Comparison of ENCODE assay signal across 8 cellular contexts in genomic region chr9:137188086-137188489, GRCh38. TPM values are rescaled to one million over a fixed set of nuclear protein-coding genes. Genes with fewer than 3 reads are reported as not detected.
DNase-seq lines count a peak whose midpoint lies in the region; ATAC-seq and TF ChIP-seq lines count a peak whose summit lies in the region.

No MANE protein-coding gene starts in this region.

- TF ChIP-seq POLR2A in breast epithelium (IDR thresholded peaks at IDR 0.05), result no peak
- no peak for TF ChIP-seq POLR2A in vagina (IDR thresholded peaks at IDR 0.05)

- H3K27ac ChIP-seq in breast epithelium (peak overlapping the region; percentile 92 to 99), mesodermal cell (ENCODE audit: low read depth, low read length, severe bottlenecking) (peak overlapping the region; percentile 94), vagina (peak overlapping the region; percentile 93)

- intact Hi-C loops in Right ventricle myocardium superior (cut with DNase I), result no loop called here
- intact Hi-C loops in left cardiac atrium (cut with DNase I), result loop anchor here in 1 of 2 donors (10.0 kb wide), 1 partner anchor 63 kb away; no protein-coding TSS in a partner anchor
- intact Hi-C loops in breast epithelium (cut with DNase I; ENCODE audit: low total_unique reads), result no loop called here
- intact Hi-C loops in vagina (cut with DNase I), result no loop called here

- no peak for DNase-seq in Right ventricle myocardium superior
- DNase-seq in left cardiac atrium, result no peak
- DNase-seq in breast epithelium (ENCODE audit: low spot score in 2 of 2), result no peak
- no peak for DNase-seq in vagina (ENCODE audit: extremely low spot score in 2 of 2)
- DNase-seq in inferior parietal cortex (ENCODE audit: extremely low spot score), result no peak

- ATAC-seq in Right ventricle myocardium superior (ENCODE audit: poor library complexity) (peak; percentile 21), left cardiac atrium (no peak), GM21381 (IDR thresholded peaks at IDR 0.05; ENCODE audit: unreplicated experiment) (no peak), GM19351 (IDR thresholded peaks at IDR 0.05; ENCODE audit: unreplicated experiment) (no peak)

- peak overlapping the region; percentile 96 to 100 (median 99) for H3K4me3 ChIP-seq in breast epithelium
- peak overlapping the region; percentile 91 for H3K4me3 ChIP-seq in mesodermal cell (ENCODE audit: extremely low read depth, insufficient read depth, low read length, poor library complexity, severe bottlenecking)
- peak overlapping the region; percentile 70 to 88 for H3K4me3 ChIP-seq in vagina

- H3K9me3 ChIP-seq in breast epithelium (no peaks in the 10 kb centered on the region), mesodermal cell (ENCODE audit: control insufficient read depth, low read length) (no peaks in the 10 kb centered on the region), vagina (no peaks in the 10 kb centered on the region)

- H3K4me1 ChIP-seq in breast epithelium, result peaks cover 28 to 31% of the 10 kb centered on the region in 2 donors
- H3K4me1 ChIP-seq in mesodermal cell (ENCODE audit: control insufficient read depth, insufficient read depth, low read length, poor library complexity, severe bottlenecking), result peaks cover 21% of the 10 kb centered on the region
- H3K4me1 ChIP-seq in vagina, result peaks cover 50% of the 10 kb centered on the region

- TF ChIP-seq CTCF in breast epithelium (IDR thresholded peaks at IDR 0.05) (no peak), vagina (IDR thresholded peaks at IDR 0.05) (no peak)

- WGBS in mesodermal cell (ENCODE audit: insufficient coverage in 2 of 2), 2 experiments, result 0 to 1% methylated on average over 22 to 29 of the region's 31 CpGs

- no peaks in the 10 kb centered on the region for H3K27me3 ChIP-seq in breast epithelium
- no peaks in the 10 kb centered on the region for H3K27me3 ChIP-seq in vagina

- H3K36me3 ChIP-seq in breast epithelium, result no peaks in the 10 kb centered on the region
- H3K36me3 ChIP-seq in mesodermal cell (ENCODE audit: control insufficient read depth, insufficient read depth, low read length), result peaks cover 46% of the 10 kb centered on the region
- H3K36me3 ChIP-seq in vagina, result peaks cover 0 to 26% of the 10 kb centered on the region in 2 donors

RNA-seq across cellular contexts. Expression of gene ANAPC2, which starts 0.3 kb away (rescaled TPM):
- total RNA-seq in Right ventricle myocardium superior (33.9 TPM), left cardiac atrium (10 to 100 TPM; 31.2 to 32.5 TPM), breast epithelium (10 to 100 TPM; 32.0 to 35.7 (median 32.9) TPM), vagina (30.0 TPM)
- 27.1 TPM for polyA plus RNA-seq in mesodermal cell (2013, experiment 1 of 2)
- polyA plus RNA-seq in mesodermal cell (2013, experiment 2 of 2), result 22.2 TPM

RNA-seq across cellular contexts. Expression of gene SSNA1, which starts 0.4 kb away (rescaled TPM):
- total RNA-seq in Right ventricle myocardium superior (73.7 TPM), left cardiac atrium (10 to 100 TPM; 53.1 to 55.1 TPM), breast epithelium (10 to 100 TPM; 75.0 to 92.8 (median 82.7) TPM), vagina (49.8 TPM)
- polyA plus RNA-seq in mesodermal cell (2013, experiment 1 of 2), result 54.3 TPM
- polyA plus RNA-seq in mesodermal cell (2013, experiment 2 of 2), result 48.4 TPM

RNA-seq across cellular contexts. Expression of gene TPRN, which starts 12.5 kb away (rescaled TPM):
- total RNA-seq in Right ventricle myocardium superior (19.0 TPM), left cardiac atrium (10 to 100 TPM in 1 of 2 donors, 1 to 10 TPM in 1; 7.6 to 11.4 TPM), breast epithelium (1 to 10 TPM; 4.0 to 9.2 (median 8.5) TPM), vagina (6.9 TPM)
- polyA plus RNA-seq in mesodermal cell (2013, experiment 1 of 2), result 13.7 TPM
- 26.8 TPM for polyA plus RNA-seq in mesodermal cell (2013, experiment 2 of 2)

RNA-seq across cellular contexts. Expression of gene TMEM210, which starts 16.2 kb away (rescaled TPM):
- total RNA-seq in Right ventricle myocardium superior (not detected), left cardiac atrium (not detected), breast epithelium (not detected), vagina (not detected)
- polyA plus RNA-seq in mesodermal cell (2013, experiment 1 of 2), result not detected
- polyA plus RNA-seq in mesodermal cell (2013, experiment 2 of 2), result not detected

RNA-seq across cellular contexts. Expression of gene TMEM203, which starts 17.4 kb away (rescaled TPM):
- total RNA-seq in Right ventricle myocardium superior (44.9 TPM), left cardiac atrium (10 to 100 TPM; 32.9 to 34.5 TPM), breast epithelium (10 to 100 TPM; 26.5 to 36.6 (median 26.6) TPM), vagina (24.6 TPM)
- 27.0 TPM for polyA plus RNA-seq in mesodermal cell (2013, experiment 1 of 2)
- polyA plus RNA-seq in mesodermal cell (2013, experiment 2 of 2), result 24.5 TPM
